In genomic region chr12:32558941-32559340, GRCh38 we compare ENCODE assay signal across 8 cellular contexts.
DNase-seq lines count a peak whose midpoint lies in the region; ATAC-seq and TF ChIP-seq lines count a peak whose summit lies in the region.

No MANE protein-coding gene starts in this region.

- CTCF ChIA-PET in activated CD4-positive, alpha-beta T cell treated with anti-CD3 and anti-CD28 coated beads, Interleukin-2, amount 10 ng/mL, durations not matched to agents 7 days and 5 days (lab: Charles Lee) = no interaction called here

- no peak overlapping the region for H3K27ac Mint-ChIP-seq in activated CD4-positive, alpha-beta T cell treated with anti-CD3 and anti-CD28 coated beads, Interleukin-2, amount 10 ng/mL, durations not matched to agents 7 days and 5 days

- H3K36me3 ChIP-seq in mucosa of descending colon (ENCODE audit: low read depth) = no peaks in the 10 kb centered on the region

- POLR2A ChIA-PET in activated CD4-positive, alpha-beta T cell treated with anti-CD3 and anti-CD28 coated beads, Interleukin-2, amount 10 ng/mL, durations not matched to agents 7 days and 5 days (lab: Charles Lee) = interaction anchor here (0.6 kb wide), 1 partner anchor 69 kb away, joined by 3 read pairs; no protein-coding TSS in a partner anchor

- peak; percentile 98 for ATAC-seq in GM18505 (IDR thresholded peaks at IDR 0.05; ENCODE audit: unreplicated experiment)
- ATAC-seq in HG02571 (IDR thresholded peaks at IDR 0.05; ENCODE audit: unreplicated experiment) = peak; percentile 99
- peak; percentile 40 for ATAC-seq in mucosa of descending colon

- H3K4me1 Mint-ChIP-seq in activated CD4-positive, alpha-beta T cell treated with anti-CD3 and anti-CD28 coated beads, Interleukin-2, amount 10 ng/mL, durations not matched to agents 7 days and 5 days = peaks cover 16% of the 10 kb centered on the region

- no peaks in the 10 kb centered on the region for H3K9me3 ChIP-seq in mucosa of descending colon

- DNase-seq in NOMO-1 treated with dmso at 0.1 percent for 144 hours (lab: John Stamatoyannopoulos, UW; ENCODE audit: unreplicated experiment) (peak; percentile 15), mucosa of descending colon (no peak), posterior cingulate gyrus (no peak), NCI-H2029 (lab: John Stamatoyannopoulos, UW) (no peak)
- DNase-seq in activated CD4-positive, alpha-beta T cell treated with anti-CD3 and anti-CD28 coated beads, Interleukin-2, amount 10 ng/mL, durations not matched to agents 7 days and 5 days = no peak
- DNase-seq in stimulated activated CD4-positive, alpha-beta T cell treated with anti-CD3 and anti-CD28 coated beads, Interleukin-12 subunit alpha, Interleukin-12 subunit beta, amount 100 ng/mL, for 4 hours = no peak

- no peaks in the 10 kb centered on the region for H3K27me3 Mint-ChIP-seq in activated CD4-positive, alpha-beta T cell treated with anti-CD3 and anti-CD28 coated beads, Interleukin-2, amount 10 ng/mL, durations not matched to agents 7 days and 5 days

- H3K9me3 Mint-ChIP-seq in activated CD4-positive, alpha-beta T cell treated with anti-CD3 and anti-CD28 coated beads, Interleukin-2, amount 10 ng/mL, durations not matched to agents 7 days and 5 days = no peaks in the 10 kb centered on the region

- peaks cover 4% of the 10 kb centered on the region for H3K4me1 ChIP-seq in mucosa of descending colon (ENCODE audit: low read depth)

- no peak overlapping the region for H3K4me3 ChIP-seq in mucosa of descending colon

- H3K36me3 Mint-ChIP-seq in activated CD4-positive, alpha-beta T cell treated with anti-CD3 and anti-CD28 coated beads, Interleukin-2, amount 10 ng/mL, durations not matched to agents 7 days and 5 days (ENCODE audit: low read depth) = no peaks in the 10 kb centered on the region

- intact Hi-C loops in mucosa of descending colon (cut with DNase I, micrococcal nuclease) = no loop called here
- intact Hi-C loops in posterior cingulate gyrus (cut with DNase I) = no loop called here

- H3K4me3 Mint-ChIP-seq in activated CD4-positive, alpha-beta T cell treated with anti-CD3 and anti-CD28 coated beads, Interleukin-2, amount 10 ng/mL, durations not matched to agents 7 days and 5 days = no peak overlapping the region

- no peak for TF ChIP-seq POLR2A in GM18505 (IDR thresholded peaks at IDR 0.05; ENCODE audit: borderline replicate concordance, extremely low read depth, insufficient read depth, insufficient read length)

- no peak for TF ChIP-seq CTCF in mucosa of descending colon (IDR thresholded peaks at IDR 0.05)

Comparison
In these comparisons a context has a peak if more than half of its experiments do, and no peak if none do; other contexts are left out.
1. ATAC-seq: peak in every context shown above with its lines; median percentile 99 in HG02571; 98 in GM18505; 40 in mucosa of descending colon.